29 cellular contexts compared by ENCODE assay signal in genomic region chr5:68958428-68958827, GRCh38.
"Had no signal": no experiment of that assay in that cellular context is flagged by ENCODE, and none has a peak within 500 bp of the region (broad histone marks: within the 10 kb centered on the region; RNA-seq: fewer than 3 reads in every experiment).

No MANE protein-coding gene starts in this region.

- H3K9me3 ChIP-seq: adrenal gland, body of pancreas, SJSA1, SK-N-SH had no signal

- H3K36me3 ChIP-seq: adrenal gland, SJSA1 had no signal

- H3K4me2 ChIP-seq: KMS-11, SK-N-SH had no signal

- FAIRE-seq: astrocyte, bronchial epithelial cell, TTC549 had no signal

- DNase-seq: activated CD4-positive, alpha-beta memory T cell treated with anti-CD3 and anti-CD28 coated beads for 36 hours; activated CD4-positive, alpha-beta T cell treated with anti-CD3 and anti-CD28 coated beads for 36 hours; activated CD4-positive, alpha-beta T cell treated with anti-CD3 and anti-CD28 coated beads, Interleukin-2, amount 50 U/mL, for 1 hour; activated CD8-positive, alpha-beta memory T cell treated with anti-CD3 and anti-CD28 coated beads, Interleukin-2, amount 50 U/mL, for 4 hours; activated gamma-delta T cell treated with Interleukin-2 at 50 U/mL for 16 hours; activated naive CD4-positive, alpha-beta T cell treated with anti-CD3 and anti-CD28 coated beads for 36 hours; activated T-cell treated with anti-CD3 and anti-CD28 coated beads for 4 hours; activated T-cell treated with anti-CD3 and anti-CD28 coated beads, Interleukin-2, amount 50 U/mL, for 4 hours; adrenal gland; body of pancreas; caudate nucleus; MM.1S; MV-4-11; NCI-H1092; NCI-H1436 treated with DMSO at 0.1 percent for 48 hours; NCI-H1694 treated with DMSO at 0.1 percent for 48 hours; NCI-H2029; NCI-H345; NCI-H524 treated with DMSO at 0.1 percent for 48 hours; SHP77 treated with DMSO at 0.1 percent for 48 hours; SK-N-SH had no signal

- H3K4me1 ChIP-seq: SJSA1 had no signal

- H3K27me3 ChIP-seq: adrenal gland, body of pancreas, SJSA1 had no signal

- H3K27ac ChIP-seq: adrenal gland, body of pancreas, KMS-11, SJSA1 had no signal

- ATAC-seq: activated CD4-positive, alpha-beta T cell treated with anti-CD3 and anti-CD28 coated beads for 36 hours; activated CD4-positive, CD25-positive, alpha-beta regulatory T cell treated with anti-CD3 and anti-CD28 coated beads, Interleukin-2, amount 50 U/mL, for 24 hours; activated naive CD4-positive, alpha-beta T cell treated with anti-CD3 and anti-CD28 coated beads, Interleukin-2, amount 50 U/mL, for 72 hours; activated T-cell treated with anti-CD3 and anti-CD28 coated beads, Interleukin-2, amount 50 U/mL, for 4 hours; body of pancreas; Panc1 had no signal

- H3K9ac ChIP-seq: KMS-11, SK-N-SH had no signal

- H3K4me3 ChIP-seq: adrenal gland, body of pancreas, SJSA1 had no signal
